ENCODE assay signal across 16 cellular contexts in genomic region chr6:7882505-7883257, GRCh38.
"Had no signal": no experiment of that assay in that cellular context is flagged by ENCODE, and none has a peak within 500 bp of the region (broad histone marks: within the 10 kb centered on the region; RNA-seq: fewer than 3 reads in every experiment).

No MANE protein-coding gene starts in this region.

- H3K4me1 Mint-ChIP-seq: activated naive CD4-positive, alpha-beta T cell treated with anti-CD3 and anti-CD28 coated beads, Interleukin-2, amount 10 ng/mL, durations not matched to agents 7 days and 5 days; naive thymus-derived CD4-positive, alpha-beta T cell had no signal

- H3K9me3 Mint-ChIP-seq: activated naive CD4-positive, alpha-beta T cell treated with anti-CD3 and anti-CD28 coated beads, Interleukin-2, amount 10 ng/mL, durations not matched to agents 7 days and 5 days; activated T-helper 2 cell treated with anti-CD3 and anti-CD28 coated beads, Interferon-gamma antibody, Interleukin-2, Interleukin-4, amounts not matched to agents 10 μg/mL and 5 μg/mL and 100 μg/mL, durations not matched to agents 14 hours and 24 hours and 36 hours; effector memory CD8-positive, alpha-beta T cell; naive thymus-derived CD4-positive, alpha-beta T cell had no signal

- DNase-seq: activated naive CD4-positive, alpha-beta T cell treated with anti-CD3 and anti-CD28 coated beads, Interleukin-2, amount 10 ng/mL, durations not matched to agents 7 days and 5 days; dermis blood vessel endothelial cell; effector memory CD8-positive, alpha-beta T cell; heart left ventricle; mucosa of descending colon; naive thymus-derived CD4-positive, alpha-beta T cell; retina; stimulated activated CD4-positive, alpha-beta T cell treated with anti-CD3 and anti-CD28 coated beads, Interleukin-4, amount 100 ng/mL, for 24 hours; stimulated activated naive CD4-positive, alpha-beta T cell treated with Interleukin-2 at 50 U/mL for 16 hours; substantia nigra had no signal

- H3K27ac ChIP-seq: ascending aorta, epithelial cell of prostate, heart left ventricle, neutrophil, tibial nerve, vagina had no signal

- H3K27me3 ChIP-seq: ascending aorta, heart left ventricle, neutrophil, tibial nerve, vagina had no signal

- H3K4me3 ChIP-seq: ascending aorta, heart left ventricle, mucosa of descending colon, tibial nerve, vagina had no signal

- H3K27ac Mint-ChIP-seq: activated naive CD4-positive, alpha-beta T cell treated with anti-CD3 and anti-CD28 coated beads, Interleukin-2, amount 10 ng/mL, durations not matched to agents 7 days and 5 days; activated T-helper 2 cell treated with anti-CD3 and anti-CD28 coated beads, Interferon-gamma antibody, Interleukin-2, Interleukin-4, amounts not matched to agents 10 μg/mL and 5 μg/mL and 100 μg/mL, durations not matched to agents 14 hours and 24 hours and 36 hours; effector memory CD8-positive, alpha-beta T cell; naive thymus-derived CD4-positive, alpha-beta T cell had no signal

- H3K9me3 ChIP-seq: ascending aorta, heart left ventricle, mucosa of descending colon, neutrophil, tibial nerve, vagina had no signal

- H3K27me3 Mint-ChIP-seq: activated naive CD4-positive, alpha-beta T cell treated with anti-CD3 and anti-CD28 coated beads, Interleukin-2, amount 10 ng/mL, durations not matched to agents 7 days and 5 days; effector memory CD8-positive, alpha-beta T cell; naive thymus-derived CD4-positive, alpha-beta T cell had no signal

- H3K4me3 Mint-ChIP-seq: activated naive CD4-positive, alpha-beta T cell treated with anti-CD3 and anti-CD28 coated beads, Interleukin-2, amount 10 ng/mL, durations not matched to agents 7 days and 5 days; effector memory CD8-positive, alpha-beta T cell; naive thymus-derived CD4-positive, alpha-beta T cell had no signal

- ATAC-seq: effector memory CD8-positive, alpha-beta T cell; heart left ventricle; mucosa of descending colon; naive thymus-derived CD4-positive, alpha-beta T cell had no signal

- H3K4me1 ChIP-seq: ascending aorta, heart left ventricle, tibial nerve, vagina had no signal
